Comparison of ENCODE assay signal across 30 cellular contexts in genomic region chr2:86793752-86794151, GRCh38. TPM values are rescaled to one million over a fixed set of nuclear protein-coding genes. Genes with fewer than 3 reads are reported as not detected.
DNase-seq lines count a peak whose midpoint lies in the region; ATAC-seq and TF ChIP-seq lines count a peak whose summit lies in the region.
"Had no signal": no experiment of that assay in that cellular context is flagged by ENCODE, and none has a peak within 500 bp of the region (broad histone marks: within the 10 kb centered on the region; RNA-seq: fewer than 3 reads in every experiment).

No MANE protein-coding gene starts in this region.

- H3K27me3 ChIP-seq in endodermal cell (ENCODE audit: control insufficient read depth, insufficient read depth, low read length, poor library complexity, severe bottlenecking), result peaks cover 68% of the 10 kb centered on the region

- no peaks in the 10 kb centered on the region for H3K4me1 ChIP-seq in endodermal cell (ENCODE audit: control insufficient read depth, insufficient read depth, low read length)

- peaks cover 40% of the 10 kb centered on the region for H3K4me1 Mint-ChIP-seq in activated T-cell treated with anti-CD3 and anti-CD28 coated beads, Interleukin-2, amount 50 U/mL, for 72 hours (ENCODE audit: low read depth)
- peaks cover 40% of the 10 kb centered on the region for H3K4me1 Mint-ChIP-seq in activated T-helper 1 cell treated with anti-CD3 and anti-CD28 coated beads, Interleukin-12 subunit alpha, Interleukin-12 subunit beta, Interleukin-2, Interleukin-4 antibody, amounts not matched to agents 30 ng/mL and 10 ng/mL and 1 ng/mL, durations not matched to agents 14 hours and 24 hours and 36 hours (ENCODE audit: low read depth)
- H3K4me1 Mint-ChIP-seq in natural killer cell (peaks cover 53 to 55% of the 10 kb centered on the region in 2 donors), endodermal cell (peaks cover 7% of the 10 kb centered on the region)

- H3K9me3 Mint-ChIP-seq in activated T-cell treated with anti-CD3 and anti-CD28 coated beads, Interleukin-2, amount 50 U/mL, for 72 hours, result peaks cover 16 to 23% of the 10 kb centered on the region in 2 donors
- H3K9me3 Mint-ChIP-seq in activated T-helper 1 cell treated with anti-CD3 and anti-CD28 coated beads, Interleukin-12 subunit alpha, Interleukin-12 subunit beta, Interleukin-2, Interleukin-4 antibody, amounts not matched to agents 30 ng/mL and 10 ng/mL and 1 ng/mL, durations not matched to agents 14 hours and 24 hours and 36 hours, result peaks cover 26% of the 10 kb centered on the region
- H3K9me3 Mint-ChIP-seq in natural killer cell (peaks cover 12 to 19% of the 10 kb centered on the region in 2 donors), endodermal cell (peaks cover 30% of the 10 kb centered on the region)

- peaks cover 27 to 28% of the 10 kb centered on the region in 2 donors for H3K36me3 Mint-ChIP-seq in activated T-cell treated with anti-CD3 and anti-CD28 coated beads, Interleukin-2, amount 50 U/mL, for 72 hours (ENCODE audit: insufficient read depth in 2 of 2)
- peaks cover 22% of the 10 kb centered on the region for H3K36me3 Mint-ChIP-seq in activated T-helper 1 cell treated with anti-CD3 and anti-CD28 coated beads, Interleukin-12 subunit alpha, Interleukin-12 subunit beta, Interleukin-2, Interleukin-4 antibody, amounts not matched to agents 30 ng/mL and 10 ng/mL and 1 ng/mL, durations not matched to agents 14 hours and 24 hours and 36 hours (ENCODE audit: low read depth)
- H3K36me3 Mint-ChIP-seq in natural killer cell (peaks cover 27% of the 10 kb centered on the region), endodermal cell (ENCODE audit: low read depth) (no peaks in the 10 kb centered on the region)

- no peak overlapping the region for H3K27ac ChIP-seq in endodermal cell (ENCODE audit: low read depth, low read length)
- H3K27ac ChIP-seq: BLaER1 treated with 17β-estradiol and CSF1 and Interleukin-3, amounts not matched to agents 10 nM and 100 nM; cardiac muscle cell; HL-60; SK-N-MC; uterus had no signal

- peaks cover 24% of the 10 kb centered on the region for H3K9me3 ChIP-seq in endodermal cell (ENCODE audit: control insufficient read depth, low read length)

- DNase-seq in activated T-cell treated with anti-CD3 and anti-CD28 coated beads, Interleukin-2, amount 50 U/mL, for 72 hours, result peak in 1 of 2 donors; percentile 31
- DNase-seq in activated T-cell treated with anti-CD3 and anti-CD28 coated beads for 4 hours (no peak), natural killer cell (no peak), D341Med (ENCODE audit: low spot score) (no peak), left cardiac atrium (no peak), endodermal cell (no peak)
- no peak for DNase-seq in activated T-helper 1 cell treated with anti-CD3 and anti-CD28 coated beads, Interleukin-12 subunit alpha, Interleukin-12 subunit beta, Interleukin-2, Interleukin-4 antibody, amounts not matched to agents 30 ng/mL and 10 ng/mL and 1 ng/mL, durations not matched to agents 14 hours and 24 hours and 36 hours (ENCODE audit: low spot score)
- no peak for DNase-seq in effector CD8-positive, alpha-beta T cell (lab: John Stamatoyannopoulos, UW)
- DNase-seq: activated CD4-positive, alpha-beta T cell treated with anti-CD3 and anti-CD28 coated beads, Interleukin-2, amount 50 U/mL, for 1 hour; activated naive CD4-positive, alpha-beta T cell treated with anti-CD3 and anti-CD28 coated beads for 36 hours; activated T-cell treated with anti-CD3 and anti-CD28 coated beads, Interleukin-2, amount 50 U/mL, for 4 hours; anterior cingulate cortex; left ventricle myocardium superior; midbrain; NCI-H1105; NCI-H2029; NCI-H2227 treated with DMSO at 0.1 percent for 48 hours; NCI-H69; substantia nigra; uterus had no signal

- H3K27ac Mint-ChIP-seq in activated T-cell treated with anti-CD3 and anti-CD28 coated beads, Interleukin-2, amount 50 U/mL, for 72 hours, result no peak overlapping the region
- H3K27ac Mint-ChIP-seq in activated T-helper 1 cell treated with anti-CD3 and anti-CD28 coated beads, Interleukin-12 subunit alpha, Interleukin-12 subunit beta, Interleukin-2, Interleukin-4 antibody, amounts not matched to agents 30 ng/mL and 10 ng/mL and 1 ng/mL, durations not matched to agents 14 hours and 24 hours and 36 hours, result no peak overlapping the region
- peak overlapping the region; percentile 55 to 97 for H3K27ac Mint-ChIP-seq in natural killer cell
- H3K27ac Mint-ChIP-seq in endodermal cell, result no peak overlapping the region
- H3K27ac Mint-ChIP-seq: activated naive CD4-positive, alpha-beta T cell treated with anti-CD3 and anti-CD28 coated beads for 36 hours; progenitor cell of endocrine pancreas had no signal

- peaks cover 31% of the 10 kb centered on the region for H3K27me3 Mint-ChIP-seq in activated T-cell treated with anti-CD3 and anti-CD28 coated beads, Interleukin-2, amount 50 U/mL, for 72 hours (ENCODE audit: low read depth)
- peaks cover 47% of the 10 kb centered on the region for H3K27me3 Mint-ChIP-seq in activated T-helper 1 cell treated with anti-CD3 and anti-CD28 coated beads, Interleukin-12 subunit alpha, Interleukin-12 subunit beta, Interleukin-2, Interleukin-4 antibody, amounts not matched to agents 30 ng/mL and 10 ng/mL and 1 ng/mL, durations not matched to agents 14 hours and 24 hours and 36 hours (ENCODE audit: insufficient read depth)
- peaks cover 0 to 8% of the 10 kb centered on the region in 2 donors for H3K27me3 Mint-ChIP-seq in natural killer cell (ENCODE audit: low read depth in 2 of 2)
- peaks cover 79% of the 10 kb centered on the region for H3K27me3 Mint-ChIP-seq in endodermal cell (ENCODE audit: insufficient read depth)

- no peak overlapping the region for H3K4me3 ChIP-seq in endodermal cell (ENCODE audit: low read length)
- H3K4me3 ChIP-seq: BLaER1 treated with 17β-estradiol and CSF1 and Interleukin-3, amounts not matched to agents 10 nM and 100 nM; cardiac muscle cell; SK-N-MC; uterus had no signal

- TF ChIP-seq CTCF in natural killer cell (IDR thresholded peaks at IDR 0.05), result no peak
- no peak for TF ChIP-seq CTCF in endodermal cell (conservative IDR thresholded peaks at IDR 0.05)

- ATAC-seq in activated T-cell treated with anti-CD3 and anti-CD28 coated beads, Interleukin-2, amount 50 U/mL, for 72 hours (replicated peaks in 1 of 2), result peak in 1 of 2 donors; percentile 13
- ATAC-seq in natural killer cell (peak in 2 of 3 donors; percentile 21 to 34), left cardiac atrium (no peak)
- ATAC-seq: activated T-cell treated with anti-CD3 and anti-CD28 coated beads, Interleukin-2, amount 50 U/mL, for 4 hours; left ventricle myocardium superior; sciatic nerve had no signal

- no peak overlapping the region for H3K9ac ChIP-seq in endodermal cell (ENCODE audit: extremely low read depth, low read length, poor library complexity, severe bottlenecking)
- H3K9ac ChIP-seq: BLaER1 treated with 17β-estradiol and CSF1 and Interleukin-3, amounts not matched to agents 10 nM and 100 nM had no signal

- intact Hi-C loops in activated T-helper 1 cell treated with anti-CD3 and anti-CD28 coated beads, Interleukin-12 subunit alpha, Interleukin-12 subunit beta, Interleukin-2, Interleukin-4 antibody, amounts not matched to agents 30 ng/mL and 10 ng/mL and 1 ng/mL, durations not matched to agents 14 hours and 24 hours and 36 hours (cut with micrococcal nuclease), result no loop called here
- intact Hi-C loops in natural killer cell (cut with micrococcal nuclease) (no loop called here), left cardiac atrium (cut with DNase I) (no loop called here)

- no peaks in the 10 kb centered on the region for H3K36me3 ChIP-seq in endodermal cell (ENCODE audit: control insufficient read depth, insufficient read depth, low read length)
- H3K36me3 ChIP-seq: cardiac muscle cell, uterus had no signal

- WGBS in endodermal cell (ENCODE audit: insufficient coverage in 1 of 2, insufficient read length in 1 of 2), 2 experiments, result 92 to 100% methylated on average over 4 of the region's 4 CpGs

- peak overlapping the region; percentile 54 to 76 for H3K4me3 Mint-ChIP-seq in activated T-cell treated with anti-CD3 and anti-CD28 coated beads, Interleukin-2, amount 50 U/mL, for 72 hours
- peak overlapping the region; percentile 20 for H3K4me3 Mint-ChIP-seq in activated T-helper 1 cell treated with anti-CD3 and anti-CD28 coated beads, Interleukin-12 subunit alpha, Interleukin-12 subunit beta, Interleukin-2, Interleukin-4 antibody, amounts not matched to agents 30 ng/mL and 10 ng/mL and 1 ng/mL, durations not matched to agents 14 hours and 24 hours and 36 hours
- H3K4me3 Mint-ChIP-seq in natural killer cell (peak overlapping the region; percentile 63), endodermal cell (no peak overlapping the region)
- H3K4me3 Mint-ChIP-seq: activated naive CD4-positive, alpha-beta T cell treated with anti-CD3 and anti-CD28 coated beads for 36 hours; activated T-cell treated with anti-CD3 and anti-CD28 coated beads, Interleukin-2, amount 50 U/mL, for 4 hours; neural crest cell had no signal

RNA-seq across cellular contexts. Expression of gene CD8A, which starts 3.0 kb away (rescaled TPM):
- 100 to 1,000 TPM; 180 to 222 TPM for total RNA-seq in activated T-cell treated with anti-CD3 and anti-CD28 coated beads, Interleukin-2, amount 50 U/mL, for 72 hours
- total RNA-seq in activated T-helper 1 cell treated with anti-CD3 and anti-CD28 coated beads, Interleukin-12 subunit alpha, Interleukin-12 subunit beta, Interleukin-2, Interleukin-4 antibody, amounts not matched to agents 30 ng/mL and 10 ng/mL and 1 ng/mL, durations not matched to agents 14 hours and 24 hours and 36 hours, result 2.2 and 2.4 TPM in 2 replicates
- total RNA-seq in natural killer cell (100 to 1,000 TPM in 2 of 3 donors, 10 to 100 TPM in 1; 85.3 to 208 (median 162) TPM), left cardiac atrium (1 to 10 TPM; 2.8 to 4.4 TPM), endodermal cell (under 1 TPM in 1 of 2 donors, not detected in 1; 0.18 TPM)
- not detected for polyA plus RNA-seq in endodermal cell (2013, experiment 1 of 2)
- not detected for polyA plus RNA-seq in endodermal cell (2013, experiment 2 of 2)
- total RNA-seq: cardiac muscle cell, H4, LHCN-M2, RPMI7951 had no signal
- polyA plus RNA-seq: cardiac muscle cell had no signal

Comparison
In these comparisons a context has a peak if more than half of its experiments do, and no peak if none do; other contexts are left out.
1. ATAC-seq: peak in natural killer cell (2 of 3); none in left cardiac atrium (0 of 2).
2. H3K27ac Mint-ChIP-seq: peak in natural killer cell (2 of 2); none in activated T-cell treated with anti-CD3 and anti-CD28 coated beads, Interleukin-2, amount 50 U/mL, for 72 hours (single experiment), activated T-helper 1 cell treated with anti-CD3 and anti-CD28 coated beads, Interleukin-12 subunit alpha, Interleukin-12 subunit beta, Interleukin-2, Interleukin-4 antibody, amounts not matched to agents 30 ng/mL and 10 ng/mL and 1 ng/mL, durations not matched to agents 14 hours and 24 hours and 36 hours (single experiment) and endodermal cell (single experiment).
3. RNA of gene CD8A, which starts 3.0 kb away (total RNA-seq): 180 to 222 TPM in activated T-cell treated with anti-CD3 and anti-CD28 coated beads, Interleukin-2, amount 50 U/mL, for 72 hours and 85.3 to 208 TPM in natural killer cell; 2.8 to 4.4 TPM in left cardiac atrium, 2.2 to 2.4 TPM in activated T-helper 1 cell treated with anti-CD3 and anti-CD28 coated beads, Interleukin-12 subunit alpha, Interleukin-12 subunit beta, Interleukin-2, Interleukin-4 antibody, amounts not matched to agents 30 ng/mL and 10 ng/mL and 1 ng/mL, durations not matched to agents 14 hours and 24 hours and 36 hours and 0.18 TPM in endodermal cell; every median in the first group is over 10 times any median in the second.